In the genomic region with DNA sequence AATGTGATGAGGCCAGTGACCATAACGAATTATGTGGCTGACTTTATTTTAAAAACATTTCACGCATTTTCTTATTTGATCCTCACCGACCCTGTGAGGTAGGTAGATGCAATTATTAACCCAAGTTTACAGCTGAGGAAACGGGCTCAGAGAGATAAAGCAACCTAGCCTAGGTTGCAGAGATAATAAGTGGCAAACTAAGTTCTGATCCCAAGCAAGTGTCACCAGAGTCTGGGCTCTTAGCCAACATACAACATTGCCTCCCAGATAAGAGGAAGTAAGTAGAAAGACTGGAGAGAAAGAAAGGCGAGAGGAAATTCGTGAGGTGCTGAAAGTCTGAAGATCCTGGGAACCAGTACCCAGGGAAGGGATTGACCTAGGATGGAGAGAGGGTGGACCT, we compare ENCODE assay signal across 15 cellular contexts.
"Had no signal": no experiment of that assay in that cellular context is flagged by ENCODE, and none has a peak within 500 bp of the region (broad histone marks: within the 10 kb centered on the region; RNA-seq: fewer than 3 reads in every experiment).

No MANE protein-coding gene starts in this region.

- H3K4me3 ChIP-seq: ascending aorta, esophagus squamous epithelium, left lung, psoas muscle, upper lobe of left lung had no signal

- DNase-seq: activated CD8-positive, alpha-beta memory T cell treated with anti-CD3 and anti-CD28 coated beads, Interleukin-2, amount 50 U/mL, for 4 hours; activated CD8-positive, alpha-beta T cell treated with anti-CD3 and anti-CD28 coated beads for 36 hours; activated naive CD4-positive, alpha-beta T cell; esophagus squamous epithelium; foreskin fibroblast; glutamatergic neuron; left lung; nephron progenitor cell; psoas muscle; stimulated activated CD4-positive, alpha-beta T cell treated with anti-CD3 and anti-CD28 coated beads, Interleukin-2, amount 100 ng/mL, for 24 hours; stimulated activated naive CD4-positive, alpha-beta T cell; T-helper 17 cell; upper lobe of left lung had no signal

- ATAC-seq: activated CD8-positive, alpha-beta T cell treated with anti-CD3 and anti-CD28 coated beads for 36 hours; left lung; psoas muscle; sciatic nerve; T-helper 17 cell had no signal
